1 cellular context compared by ENCODE assay signal in genomic region chr1:119676571-119677206, GRCh38.
TF ChIP-seq lines count a peak whose summit lies in the region.

No MANE protein-coding gene starts in this region.

TF ChIP-seq in H1, 55 proteins besides CTCF, POLR2A, EP300 and RAD21 (continued from another document):
- TF ChIP-seq CHD7 (IDR thresholded peaks at IDR 0.05; ENCODE audit: insufficient replicate concordance, low read length) (no peak), SP1 (IDR thresholded peaks at IDR 0.05; ENCODE audit: low read depth, low read length) (no peak), RBBP5 (IDR thresholded peaks at IDR 0.05; ENCODE audit: borderline replicate concordance, low read depth, low read length) (no peak), MAFK (IDR thresholded peaks at IDR 0.05; ENCODE audit: low read depth, low read length) (no peak), CBX5 (IDR thresholded peaks at IDR 0.05; ENCODE audit: low read depth, low read length) (no peak), BCL11A (IDR thresholded peaks at IDR 0.05; ENCODE audit: low read depth in 2 of 2, low read length in 2 of 2) (no peak), TBP (IDR thresholded peaks at IDR 0.05; ENCODE audit: low read depth, low read length) (no peak), CHD2 (IDR thresholded peaks at IDR 0.05; ENCODE audit: low read length) (no peak), JUND (IDR thresholded peaks at IDR 0.05; ENCODE audit: low read length) (no peak), ATF2 (IDR thresholded peaks at IDR 0.05; ENCODE audit: low read length) (no peak), CHD1 (IDR thresholded peaks at IDR 0.05; ENCODE audit: low read depth, low read length) (no peak), TCF12 (IDR thresholded peaks at IDR 0.05; ENCODE audit: low read depth, low read length) (no peak), ATF3 (IDR thresholded peaks at IDR 0.05; ENCODE audit: insufficient read depth, low read depth, low read length) (no peak)
